Comparison of ENCODE assay signal across 27 cellular contexts in the genomic region with DNA sequence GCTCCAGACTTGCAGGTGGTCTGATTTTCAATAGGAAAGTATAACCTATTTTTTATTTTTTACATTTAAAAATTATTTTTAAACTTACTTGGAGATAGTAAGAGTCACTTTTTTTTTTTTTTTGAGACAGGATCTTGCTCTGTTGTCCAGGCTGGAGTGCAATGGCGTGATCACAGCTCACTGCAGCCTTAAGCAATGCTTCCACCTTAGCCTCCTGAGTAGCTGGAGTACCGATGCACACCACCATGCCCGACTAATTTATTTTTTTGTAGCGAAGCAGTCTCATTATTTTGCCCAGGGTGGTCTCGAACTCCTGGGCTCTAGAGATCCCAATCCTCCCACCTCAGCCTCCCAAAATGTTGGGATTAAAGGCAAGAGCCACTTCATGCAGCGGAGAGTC.
DNase-seq lines count a peak whose midpoint lies in the region; ATAC-seq, FAIRE-seq and TF ChIP-seq lines count a peak whose summit lies in the region.
"Had no signal": no experiment of that assay in that cellular context is flagged by ENCODE, and none has a peak within 500 bp of the region (broad histone marks: within the 10 kb centered on the region; RNA-seq: fewer than 3 reads in every experiment).

No MANE protein-coding gene starts in this region.

- BruUV-seq in IMR-90 (replicated peaks; lab: Mats Ljungman, UMichigan) (no TSS peak), K562 (replicated peaks; lab: Mats Ljungman, UMichigan) (no TSS peak)

- H3K18ac ChIP-seq in IMR-90 (ENCODE audit: low read depth, low read length): peak overlapping the region; percentile 53

- H4K8ac ChIP-seq in IMR-90 (ENCODE audit: low read depth in 2 of 2, low read length in 2 of 2): peak overlapping the region; percentile 56 to 91

- in situ Hi-C loops in IMR-90 (cut with MboI; ENCODE audit: low sequenced_read_pairs) (no loop called here), K562 (cut with MboI) (no loop called here)

- H3K9ac ChIP-seq in IMR-90 (ENCODE audit: low read depth, low read length) (peak overlapping the region; percentile 35; the same call in 1 of the 2 replicates), K562 (ENCODE audit: insufficient read depth in 1 of 2, low read depth in 2 of 2, low read length in 2 of 2) (no peak overlapping the region)
- H3K9ac ChIP-seq: BLaER1 had no signal

- H2BK5ac ChIP-seq in IMR-90 (ENCODE audit: low read depth, low read length, poor library complexity, severe bottlenecking): peak overlapping the region; percentile 94

- peak overlapping the region; percentile 63 for H2AK9ac ChIP-seq in IMR-90 (replicated peaks; ENCODE audit: low read depth, low read length, poor library complexity)

- DNase-seq in AG04450 (ENCODE audit: low read depth, low spot score) (no peak), IMR-90 (no peak), K562 (ENCODE audit: extremely low read depth in 1 of 4, low spot score in 3 of 4) (no peak), sigmoid colon (no peak), MG63 (no peak), mucosa of gallbladder (ENCODE audit: low spot score) (no peak), NCI-H2081 (lab: John Stamatoyannopoulos, UW) (no peak)
- DNase-seq: activated CD4-positive, CD25-positive, alpha-beta regulatory T cell; activated effector memory CD4-positive, alpha-beta T cell treated with anti-CD3 and anti-CD28 coated beads, Interleukin-2, amount 50 U/mL, for 16 hours; activated T-cell treated with anti-CD3 and anti-CD28 coated beads, Interleukin-2, amount 50 U/mL, for 24 hours; aorta; caudate nucleus; effector memory CD8-positive, alpha-beta T cell; immature natural killer cell; Kasumi-1; left cardiac atrium; NCI-H1436 treated with DMSO at 0.1 percent for 48 hours; NCI-H526 treated with DMSO at 0.1 percent for 48 hours; Peyer's patch; SIG-M5; stimulated activated CD4-positive, alpha-beta T cell treated with anti-CD3 and anti-CD28 coated beads, Interleukin-1b, Interleukin-23, amount 100 ng/mL, for 48 hours; stimulated activated naive CD4-positive, alpha-beta T cell treated with Interleukin-2 at 50 U/mL for 16 hours; T-helper 1 cell had no signal

- no peak for ATAC-seq in IMR-90 (ENCODE audit: low read depth)
- no peak for ATAC-seq in K562
- ATAC-seq in GM21526 (IDR thresholded peaks at IDR 0.05; ENCODE audit: low FRiP score, unreplicated experiment): no peak
- ATAC-seq: effector memory CD8-positive, alpha-beta T cell had no signal

- H3K14ac ChIP-seq in IMR-90 (replicated peaks; ENCODE audit: low read depth, low read length): peak overlapping the region; percentile 84

- H3K79me1 ChIP-seq in IMR-90 (ENCODE audit: low read depth in 1 of 2, low read length in 2 of 2): no peaks in the 10 kb centered on the region

- H2BK20ac ChIP-seq in IMR-90 (ENCODE audit: low read depth, low read length): peak overlapping the region; percentile 96

- intact Hi-C loops in IMR-90 (cut with micrococcal nuclease) (loop anchor here (1.0 kb wide), 2 partner anchors 13 to 84 kb away; a partner anchor contains a TSS), K562 (cut with micrococcal nuclease) (no loop called here), sigmoid colon (cut with DNase I) (no loop called here)

- dilution Hi-C loops in IMR-90 (cut with HindIII; ENCODE audit: low sequenced_read_pairs, unreplicated experiment): no loop called here

- no peak for FAIRE-seq in K562 (lab: Jason Lieb, UNC)

- no peaks in the 10 kb centered on the region for H3K36me3 ChIP-seq in IMR-90 (ENCODE audit: control insufficient read depth, insufficient read depth, low read length)
- H3K36me3 ChIP-seq in K562 (ENCODE audit: control insufficient read depth, insufficient read depth, low read length): no peaks in the 10 kb centered on the region
- H3K36me3 ChIP-seq in sigmoid colon: no peaks in the 10 kb centered on the region
- no peaks in the 10 kb centered on the region for H3K36me3 ChIP-seq in MG63
- H3K36me3 ChIP-seq: BLaER1, ovary, Peyer's patch had no signal

- H3K4me3 ChIP-seq in AG04450 (ENCODE audit: low read depth, low read length): no peak overlapping the region
- no peak overlapping the region for H3K4me3 ChIP-seq in IMR-90 (ENCODE audit: insufficient read depth, low read depth, low read length)
- no peak overlapping the region for H3K4me3 ChIP-seq in K562
- no peak overlapping the region for H3K4me3 ChIP-seq in sigmoid colon
- no peak overlapping the region for H3K4me3 ChIP-seq in MG63
- H3K4me3 ChIP-seq: BLaER1, ovary, Peyer's patch had no signal

- H2BK15ac ChIP-seq in IMR-90 (ENCODE audit: low read depth, low read length): peak overlapping the region; percentile 57; the same call in 2 of the 3 replicates

- POLR2A ChIA-PET in AG04450 (lab: Yijun Ruan, JAX): interaction anchor here (0.6 to 0.7 kb wide), 5 partner anchors 14 to 815 kb away, joined by 4 to 6 read pairs (median 4); no protein-coding TSS in a partner anchor
- POLR2A ChIA-PET in IMR-90 (lab: Charles Lee; ENCODE audit: unreplicated experiment): no interaction called here
- POLR2A ChIA-PET in K562 (lab: Yijun Ruan, JAX): interaction anchor here (0.6 to 1.1 kb wide), 2 partner anchors 27 to 140 kb away, joined by 3 to 7 read pairs; no protein-coding TSS in a partner anchor

- whole genome bisulfite sequencing in IMR-90 (ENCODE audit: extremely low coverage in 2 of 2, insufficient read length in 1 of 2), 2 experiments: no CpG with 5 or more reads among the region's 6 CpGs
- 1% methylated on average over 6 of the region's 6 CpGs for WGBS in K562 (ENCODE audit: insufficient coverage, low coverage, missing lambda C conversion rate)
- 92 to 93% methylated on average over 6 of the region's 6 CpGs for WGBS in sigmoid colon, 2 donors

- H2BK120ac ChIP-seq in IMR-90 (ENCODE audit: low read depth, low read length): peak overlapping the region; percentile 95

- peaks cover 30% of the 10 kb centered on the region for H3K4me1 ChIP-seq in IMR-90 (ENCODE audit: control insufficient read depth, insufficient read depth, low read length)
- H3K4me1 ChIP-seq in K562 (replicated peaks in 1 of 2; ENCODE audit: control insufficient read depth in 2 of 2, insufficient read depth in 2 of 2, low read length in 2 of 2): no peaks in the 10 kb centered on the region
- peaks cover 0 to 29% (median 18%) of the 10 kb centered on the region in 4 donors for H3K4me1 ChIP-seq in sigmoid colon
- H3K4me1 ChIP-seq: Peyer's patch had no signal

- H4K20me1 ChIP-seq in IMR-90 (ENCODE audit: insufficient read depth, low read length) (no peaks in the 10 kb centered on the region), K562 (replicated peaks; ENCODE audit: control insufficient read depth, insufficient read depth, low read length) (no peaks in the 10 kb centered on the region)
- H4K20me1 ChIP-seq: BLaER1 had no signal

- H3K9me3 ChIP-seq in AG04450 (ENCODE audit: control insufficient read depth, insufficient read depth, low read length) (no peaks in the 10 kb centered on the region), IMR-90 (ENCODE audit: control insufficient read depth, insufficient read depth, low read length) (no peaks in the 10 kb centered on the region), K562 (replicated peaks; ENCODE audit: control insufficient read depth, insufficient read depth, low read depth, low read length) (no peaks in the 10 kb centered on the region), sigmoid colon (no peaks in the 10 kb centered on the region), MG63 (no peaks in the 10 kb centered on the region)
- H3K9me3 ChIP-seq: BLaER1, ovary, Peyer's patch had no signal

- no peaks in the 10 kb centered on the region for H3K79me2 ChIP-seq in K562 (ENCODE audit: control insufficient read depth, insufficient read depth, low read length)

- peak overlapping the region; percentile 77 for H4K5ac ChIP-seq in IMR-90 (ENCODE audit: low read depth, low read length)

- H2AFZ ChIP-seq in IMR-90 (replicated peaks; ENCODE audit: low read length, poor library complexity): peak overlapping the region; percentile 59
- H2AFZ ChIP-seq in K562 (ENCODE audit: low read depth, low read length): no peak overlapping the region

- H3K4me2 ChIP-seq in IMR-90 (ENCODE audit: low read depth, low read length) (no peak overlapping the region), K562 (ENCODE audit: insufficient read depth, low read length) (no peak overlapping the region)
- H3K4me2 ChIP-seq: BLaER1 had no signal

- H3K56ac ChIP-seq in IMR-90 (ENCODE audit: extremely low read depth, insufficient read depth, low read length): peak overlapping the region; percentile 61

- H3K27me3 ChIP-seq in AG04450 (ENCODE audit: control insufficient read depth, insufficient read depth, low read length): no peaks in the 10 kb centered on the region
- no peaks in the 10 kb centered on the region; the same call in 1 of the 2 replicates for H3K27me3 ChIP-seq in IMR-90 (ENCODE audit: control insufficient read depth, insufficient read depth, low read length)
- H3K27me3 ChIP-seq in K562 (ENCODE audit: control insufficient read depth in 2 of 2, insufficient read depth in 2 of 2, low read length in 2 of 2): peaks cover 11 to 52% of the 10 kb centered on the region in 2 experiments
- H3K27me3 ChIP-seq in sigmoid colon: no peaks in the 10 kb centered on the region
- no peaks in the 10 kb centered on the region for H3K27me3 ChIP-seq in MG63
- H3K27me3 ChIP-seq: BLaER1, ovary, Peyer's patch had no signal

- TF ChIP-seq CTCF in AG04450 (IDR thresholded peaks at IDR 0.05; ENCODE audit: low read depth, low read length) (no peak), IMR-90 (conservative IDR thresholded peaks at IDR 0.05; ENCODE audit: low read depth, low read length) (no peak), K562 (IDR thresholded peaks at IDR 0.05 in 2 of 3, conservative IDR thresholded peaks at IDR 0.05 in 1 of 3; ENCODE audit: insufficient read depth in 2 of 3, low read depth in 1 of 3, low read length in 3 of 3) (no peak), sigmoid colon (IDR thresholded peaks at IDR 0.05) (no peak)

- CTCF ChIA-PET in AG04450 (lab: Charles Lee): no interaction called here
- CTCF ChIA-PET in IMR-90 (lab: Yijun Ruan, JAX): interaction anchor here (0.9 kb wide), 1 partner anchor 53 kb away, joined by 6 read pairs; no protein-coding TSS in a partner anchor
- CTCF ChIA-PET in K562 (lab: Yijun Ruan, JAX; ENCODE audit: low intra/inter-chr PET ratio): no interaction called here

- peak overlapping the region; percentile 80; the same call in 1 of the 2 replicates for H3K23ac ChIP-seq in IMR-90 (ENCODE audit: low read depth, low read length)

- peak overlapping the region; percentile 92 for H3K4ac ChIP-seq in IMR-90 (ENCODE audit: low read depth, low read length)

- TF ChIP-seq RAD21 in IMR-90 (IDR thresholded peaks at IDR 0.05; ENCODE audit: low read length): no peak
- TF ChIP-seq RAD21 in K562 (CRISPR knock-in tag; conservative IDR thresholded peaks at IDR 0.05 in 1 of 2, IDR thresholded peaks at IDR 0.05 in 1 of 2): no peak

- H4K91ac ChIP-seq in IMR-90 (ENCODE audit: insufficient read depth, low read depth, low read length): peak overlapping the region; percentile 87

- TF ChIP-seq EP300 in K562 (IDR thresholded peaks at IDR 0.05; ENCODE audit: low read length): no peak
- TF ChIP-seq EP300 in sigmoid colon (IDR thresholded peaks at IDR 0.05): no peak

- TF ChIP-seq POLR2A in IMR-90 (IDR thresholded peaks at IDR 0.05; ENCODE audit: low read depth, low read length) (no peak), K562 (conservative IDR thresholded peaks at IDR 0.05) (no peak), sigmoid colon (IDR thresholded peaks at IDR 0.05) (no peak)

- H3K27ac ChIP-seq in AG04450 (ENCODE audit: low read depth, low read length) (peak overlapping the region; percentile 89), IMR-90 (ENCODE audit: insufficient read depth, low read length) (peak overlapping the region; percentile 79), K562 (ENCODE audit: extremely low read depth, low read depth, low read length) (no peak overlapping the region), sigmoid colon (peak overlapping the region in 3 of 4 donors; percentile 5 to 58 (median 44))
- H3K27ac ChIP-seq: BLaER1, HL-60, Peyer's patch had no signal

- peak overlapping the region; percentile 65 for H2AK5ac ChIP-seq in IMR-90 (ENCODE audit: low read depth, low read length)

- H3K9me1 ChIP-seq in IMR-90 (ENCODE audit: insufficient read depth, low read length) (0 out of 2 replicates have a peak, but pooled peaks cover 3% of the 10 kb centered on the region), K562 (ENCODE audit: control insufficient read depth, insufficient read depth, low read length) (no peaks in the 10 kb centered on the region)
